Comparison of ENCODE assay signal across 18 cellular contexts in genomic region chr2:190726255-190726654, GRCh38.
A peak's percentile ranks its signal among the peaks of the same experiment; 100 is the strongest.
DNase-seq lines count a peak whose midpoint lies in the region; ATAC-seq, FAIRE-seq and TF ChIP-seq lines count a peak whose summit lies in the region.
"Had no signal": no experiment of that assay in that cellular context is flagged by ENCODE, and none has a peak within 500 bp of the region (broad histone marks: within the 10 kb centered on the region; RNA-seq: fewer than 3 reads in every experiment).

No MANE protein-coding gene starts in this region.

- no peaks in the 10 kb centered on the region for H3K79me2 ChIP-seq in GM12878 (ENCODE audit: control insufficient read depth, insufficient read depth, low read length)

- H3K4me1 ChIP-seq in GM12878 (ENCODE audit: control insufficient read depth, insufficient read depth, low read length), result peaks cover 16% of the 10 kb centered on the region
- H3K4me1 ChIP-seq: HAP-1 had no signal

- no peak for FAIRE-seq in GM12878 (lab: Jason Lieb, UNC)
- FAIRE-seq in GM12891 (lab: Jason Lieb, UNC), result no peak
- FAIRE-seq: A204.1, K562 had no signal

- WGBS in GM12878 (ENCODE audit: insufficient coverage, insufficient replicate concordance, low lambda C conversion rate, missing lambda C conversion rate), result 30% methylated on average over 3 of the region's 3 CpGs

- TF ChIP-seq EP300 in GM12878 (IDR thresholded peaks at IDR 0.05; ENCODE audit: borderline replicate concordance in 1 of 2, control insufficient read depth in 1 of 2, low read depth in 2 of 2, low read length in 2 of 2), result no peak

- no TSS peak for BruUV-seq in GM12878 (replicated peaks; lab: Mats Ljungman, UMichigan)

- no peaks in the 10 kb centered on the region for H3K9me3 ChIP-seq in GM12878 (replicated peaks; ENCODE audit: control insufficient read depth, insufficient read depth, low read length)
- H3K9me3 ChIP-seq: HAP-1 had no signal

- no peak for TF ChIP-seq RAD21 in GM12878 (IDR thresholded peaks at IDR 0.05; ENCODE audit: insufficient read depth, low read depth, low read length)

- SMC1A ChIA-PET in GM12878 (lab: Charles Lee; ENCODE audit: uncharacterized antibody, unreplicated experiment), result interaction anchor here (0.7 to 3.0 kb wide), 8 partner anchors 13 to 173 kb away, joined by 3 to 11 read pairs (median 3); no protein-coding TSS in a partner anchor

- in situ Hi-C loops in GM12878 (cut with MboI), result no loop called here

- H3K27me3 ChIP-seq in GM12878 (replicated peaks in 1 of 2; ENCODE audit: control insufficient read depth in 2 of 2, insufficient read depth in 2 of 2, low read length in 1 of 2), result no peaks in the 10 kb centered on the region

- no peak overlapping the region for H2AFZ ChIP-seq in GM12878 (ENCODE audit: control insufficient read depth, low read depth, low read length)
- H2AFZ ChIP-seq: GM23248 had no signal

- no peak for TF ChIP-seq CTCF in GM12878 (IDR thresholded peaks at IDR 0.05 in 2 of 3, conservative IDR thresholded peaks at IDR 0.05 in 1 of 3; ENCODE audit: control insufficient read depth in 2 of 3, extremely low read depth in 1 of 3, insufficient read depth in 1 of 3, low read depth in 3 of 3, low read length in 3 of 3)

- POLR2A ChIA-PET in GM12878 (lab: Charles Lee), result interaction anchor here (1.1 to 1.7 kb wide), 2 partner anchors 8 to 15 kb away, joined by 3 to 4 read pairs; no protein-coding TSS in a partner anchor

- no peak overlapping the region for H3K9ac ChIP-seq in GM12878 (ENCODE audit: control insufficient read depth, insufficient read depth, low read length)
- H3K9ac ChIP-seq: GM23248 had no signal

- H4K20me1 ChIP-seq in GM12878 (ENCODE audit: control insufficient read depth, insufficient read depth), result no peaks in the 10 kb centered on the region

- RAD21 ChIA-PET in GM12878 (lab: Charles Lee; ENCODE audit: unreplicated experiment), result no interaction called here

- no peak overlapping the region for H3K27ac ChIP-seq in GM12878 (ENCODE audit: control insufficient read depth, insufficient read depth)
- H3K27ac ChIP-seq: C4-2B, GM23248, HL-60 had no signal

- DNase-seq in LHCN-M2 (ENCODE audit: low read depth), result peak; percentile 12
- DNase-seq in GM12878 (ENCODE audit: low read depth, low spot score), result no peak
- peak; percentile 4 for DNase-seq in iris pigment epithelial cell (ENCODE audit: low read depth)
- no peak for DNase-seq in NCI-H2227 (lab: John Stamatoyannopoulos, UW; ENCODE audit: unreplicated experiment)
- DNase-seq in SHP77 treated with DMSO at 0.1 percent for 48 hours (lab: John Stamatoyannopoulos, UW), result no peak
- DNase-seq in AML-193 (lab: John Stamatoyannopoulos, UW), result no peak
- no peak for DNase-seq in GM12891 (ENCODE audit: insufficient read length, low spot score)
- DNase-seq: ACHN; CD4-positive, alpha-beta T cell; DMS153; DMS79; GDM1; GM23248 had no signal

- no peak for ATAC-seq in GM12878
- ATAC-seq: K562 had no signal

- no peak overlapping the region for H3K4me3 ChIP-seq in GM12878
- H3K4me3 ChIP-seq: GM23248, HAP-1, K562 had no signal

- TF ChIP-seq POLR2A in GM12878 (IDR thresholded peaks at IDR 0.05; ENCODE audit: low read depth, low read length), result no peak
- TF ChIP-seq POLR2A in GM12891 (IDR thresholded peaks at IDR 0.05; ENCODE audit: low read depth, low read length), result no peak

- no peaks in the 10 kb centered on the region for H3K36me3 ChIP-seq in GM12878 (ENCODE audit: control insufficient read depth in 2 of 2, insufficient read depth in 2 of 2, low read length in 1 of 2)
- H3K36me3 ChIP-seq: HAP-1 had no signal

- intact Hi-C loops in GM12878 (cut with micrococcal nuclease; ENCODE audit: unreplicated experiment), result loop anchor here (10.0 kb wide), 1 partner anchor 399 kb away; no protein-coding TSS in a partner anchor

- CTCF ChIA-PET in GM12878 (lab: Yijun Ruan, JAX), result interaction anchor here (1.6 to 1.8 kb wide), 2 partner anchors 10 to 18 kb away, joined by 3 to 4 read pairs; no protein-coding TSS in a partner anchor

- no peak overlapping the region for H3K4me2 ChIP-seq in GM12878 (ENCODE audit: control insufficient read depth, insufficient read depth)

TF ChIP-seq in GM12878, 131 proteins besides CTCF, POLR2A, EP300 and RAD21:
- TF ChIP-seq NR2F1 (conservative IDR thresholded peaks at IDR 0.05) (0 out of 2 replicates have a peak, but pooled peaks have one; percentile 15), IKZF2 (IDR thresholded peaks at IDR 0.05) (0 out of 4 replicates have a peak, but pooled peaks of 1 of the 2 experiments have one; percentile 28), REST (IDR thresholded peaks at IDR 0.05; ENCODE audit: low read depth, low read length) (no peak)

TF ChIP-seq in GM12891, 5 proteins besides CTCF, POLR2A, EP300 and RAD21:
- TF ChIP-seq SPI1 (IDR thresholded peaks at IDR 0.05; ENCODE audit: low read depth, low read length) (no peak), TAF1 (IDR thresholded peaks at IDR 0.05; ENCODE audit: low read depth, low read length) (no peak), POU2F2 (IDR thresholded peaks at IDR 0.05; ENCODE audit: low read depth, low read length) (no peak), PAX5 (IDR thresholded peaks at IDR 0.05; ENCODE audit: insufficient read depth, low read length, severe bottlenecking) (no peak), POLR2AphosphoS5 (IDR thresholded peaks at IDR 0.05; ENCODE audit: low read depth, low read length) (no peak)
TF ChIP-seq in GM12891: peak in this region for 0.

Comparison
In these comparisons a context has a peak if more than half of its experiments do, and no peak if none do; other contexts are left out.
1. DNase-seq: peak in LHCN-M2 (single experiment) and iris pigment epithelial cell (single experiment); none in GM12878 (single experiment), NCI-H2227 (single experiment), SHP77 treated with DMSO at 0.1 percent for 48 hours (single experiment), AML-193 (0 of 2) and GM12891 (single experiment).